1 cellular context compared by ENCODE assay signal in genomic region chr5:119070828-119071572, GRCh38.
TF ChIP-seq lines count a peak whose summit lies in the region.

Gene DMXL1, plus strand, starts transcription at chr5:119071087. Its CDS starts 483 bp downstream, at chr5:119071570.

TF ChIP-seq in HEK293, 187 proteins besides CTCF, POLR2A, EP300 and RAD21 (continued from another document):
- TF ChIP-seq ZNF692 (tag by site-specific recombination; IDR thresholded peaks at IDR 0.05) (peak; percentile 70), ZNF426 (tag by site-specific recombination; IDR thresholded peaks at IDR 0.05) (no peak), HIC1 (tag by site-specific recombination; IDR thresholded peaks at IDR 0.05) (0 out of 2 replicates have a peak, but pooled peaks have one; percentile 66), ZNF677 (tag by site-specific recombination; IDR thresholded peaks at IDR 0.05) (no peak), ZNF610 (tag by site-specific recombination; IDR thresholded peaks at IDR 0.05; ENCODE audit: borderline replicate concordance) (peak; percentile 81; the same call in 1 of the 2 replicates), REST (tag by site-specific recombination; IDR thresholded peaks at IDR 0.05) (no peak), TSHZ1 (tag by site-specific recombination; IDR thresholded peaks at IDR 0.05; ENCODE audit: borderline replicate concordance) (peak; percentile 66; the same call in 1 of the 2 replicates), ZNF184 (tag by site-specific recombination; IDR thresholded peaks at IDR 0.05) (no peak), ZNF596 (tag by site-specific recombination; IDR thresholded peaks at IDR 0.05) (no peak; the same call in 1 of the 2 replicates), SETDB1 (IDR thresholded peaks at IDR 0.05; ENCODE audit: insufficient read length, low read length) (no peak), ZEB2 (tag by site-specific recombination; IDR thresholded peaks at IDR 0.05) (peak; percentile 98), PATZ1 (tag by site-specific recombination; IDR thresholded peaks at IDR 0.05) (peak; percentile 97), ZNF473 (tag by site-specific recombination; IDR thresholded peaks at IDR 0.05) (no peak), SP7 (tag by site-specific recombination; IDR thresholded peaks at IDR 0.05) (peak; percentile 81), ZFP69B (tag by site-specific recombination; IDR thresholded peaks at IDR 0.05) (peak; percentile 59; the same call in 1 of the 2 replicates), GFI1B (tag by site-specific recombination; IDR thresholded peaks at IDR 0.05) (no peak), HOXC10 (CRISPR knock-in tag; IDR thresholded peaks at IDR 0.05) (no peak), PRDM10 (tag by site-specific recombination; IDR thresholded peaks at IDR 0.05) (peak; percentile 47), SP2 (tag by site-specific recombination; IDR thresholded peaks at IDR 0.05) (peak; percentile 91), KLF9 (tag by site-specific recombination; IDR thresholded peaks at IDR 0.05; ENCODE audit: low read depth) (peak; percentile 98), ZNF549 (tag by site-specific recombination; IDR thresholded peaks at IDR 0.05) (no peak), ZNF654 (tag by site-specific recombination; IDR thresholded peaks at IDR 0.05; ENCODE audit: low read depth) (no peak), ZNF660 (tag by site-specific recombination; IDR thresholded peaks at IDR 0.05) (peak; percentile 45; the same call in 1 of the 2 replicates), ZNF704 (tag by site-specific recombination; IDR thresholded peaks at IDR 0.05) (no peak), ZNF747 (tag by site-specific recombination; IDR thresholded peaks at IDR 0.05) (no peak), ZNF560 (tag by site-specific recombination; IDR thresholded peaks at IDR 0.05; ENCODE audit: borderline replicate concordance) (no peak), REPIN1 (tag by site-specific recombination; IDR thresholded peaks at IDR 0.05; ENCODE audit: low read depth) (no peak), ZNF621 (tag by site-specific recombination; IDR thresholded peaks at IDR 0.05) (no peak), ZNF433 (tag by site-specific recombination; IDR thresholded peaks at IDR 0.05; ENCODE audit: low read depth) (no peak), ZNF501 (tag by site-specific recombination; IDR thresholded peaks at IDR 0.05) (peak; percentile 90), ZNF121 (tag by site-specific recombination; IDR thresholded peaks at IDR 0.05) (no peak; the same call in 1 of the 2 replicates), ZFP37 (tag by site-specific recombination; IDR thresholded peaks at IDR 0.05) (peak; percentile 70; the same call in 1 of the 2 replicates), ZSCAN30 (tag by site-specific recombination; IDR thresholded peaks at IDR 0.05) (0 out of 2 replicates have a peak, but pooled peaks have one; percentile 82), ZNF513 (tag by site-specific recombination; IDR thresholded peaks at IDR 0.05) (no peak)
